In genomic region chr20:56428881-56429280, GRCh38 we compare ENCODE assay signal across 15 cellular contexts. TPM values are rescaled to one million over a fixed set of nuclear protein-coding genes. Genes with fewer than 3 reads are reported as not detected.
DNase-seq lines count a peak whose midpoint lies in the region; ATAC-seq and TF ChIP-seq lines count a peak whose summit lies in the region.
"Had no signal": no experiment of that assay in that cellular context is flagged by ENCODE, and none has a peak within 500 bp of the region (broad histone marks: within the 10 kb centered on the region; RNA-seq: fewer than 3 reads in every experiment).

No MANE protein-coding gene starts in this region.

- no peak overlapping the region for H4K8ac ChIP-seq in mesendoderm (ENCODE audit: low read depth, low read length)

- no peaks in the 10 kb centered on the region for H3K79me2 ChIP-seq in OCI-LY7 (ENCODE audit: insufficient read depth, low read depth, low read length)
- H3K79me2 ChIP-seq in mesendoderm (ENCODE audit: control insufficient read depth, insufficient read depth, low read length), result no peaks in the 10 kb centered on the region

- no peak for DNase-seq in activated CD4-positive, alpha-beta T cell treated with anti-CD3 and anti-CD28 coated beads for 36 hours
- DNase-seq in activated CD4-positive, alpha-beta T cell treated with anti-CD3 and anti-CD28 coated beads for 48 hours, result no peak
- no peak for DNase-seq in OCI-LY7 (ENCODE audit: low spot score)
- DNase-seq in ecto neural progenitor cell (ENCODE audit: low spot score), result peak; percentile 36
- peak; percentile 21 for DNase-seq in sciatic nerve (ENCODE audit: low spot score)
- no peak for DNase-seq in mesendoderm
- DNase-seq in esophagus squamous epithelium (lab: John Stamatoyannopoulos, UW), result no peak
- no peak for DNase-seq in H7
- DNase-seq: activated CD4-positive, alpha-beta T cell treated with anti-CD3 and anti-CD28 coated beads, Interleukin-2, amount 50 U/mL, for 1 hour; DMS79; kidney; transverse colon had no signal

- peak overlapping the region; percentile 99 for H2AFZ ChIP-seq in OCI-LY7 (ENCODE audit: low read length)
- H2AFZ ChIP-seq: neural progenitor cell had no signal

- ATAC-seq in activated CD4-positive, alpha-beta T cell treated with anti-CD3 and anti-CD28 coated beads for 36 hours, result no peak
- ATAC-seq in sciatic nerve, result no peak
- ATAC-seq: A549, gastroesophageal sphincter had no signal

- BruUV-seq in OCI-LY7 (replicated peaks; lab: Mats Ljungman, UMichigan), result no TSS peak

- no CpG with 5 or more reads among the region's 8 CpGs for WGBS in mesendoderm (ENCODE audit: extremely low coverage, insufficient coverage, low lambda C conversion rate)
- 49 to 54% methylated on average over 8 of the region's 8 CpGs for WGBS in esophagus squamous epithelium, 2 donors

- H3K9me2 ChIP-seq in OCI-LY7 (ENCODE audit: insufficient read depth, low read length), result no peaks in the 10 kb centered on the region

- H4K20me1 ChIP-seq in OCI-LY7 (ENCODE audit: insufficient read depth, low read length), result no peaks in the 10 kb centered on the region

- peak overlapping the region; percentile 58; the same call in 1 of the 2 replicates for H3K4me2 ChIP-seq in OCI-LY7 (ENCODE audit: low read length)
- H3K4me2 ChIP-seq in mesendoderm (ENCODE audit: low read length), result no peak overlapping the region
- H3K4me2 ChIP-seq: A549, neural progenitor cell had no signal

- H3K36me3 ChIP-seq in OCI-LY7 (ENCODE audit: insufficient read depth, low read length) (no peaks in the 10 kb centered on the region), mesendoderm (ENCODE audit: control insufficient read depth, insufficient read depth, low read length) (no peaks in the 10 kb centered on the region), esophagus squamous epithelium (no peaks in the 10 kb centered on the region), H7 (replicated peaks; ENCODE audit: control insufficient read depth, insufficient read depth, low read length) (no peaks in the 10 kb centered on the region)
- H3K36me3 ChIP-seq: gastroesophageal sphincter, neural progenitor cell, transverse colon had no signal

- H3K56ac ChIP-seq in mesendoderm (ENCODE audit: low read length), result no peak overlapping the region

- H3K9me3 ChIP-seq in OCI-LY7 (ENCODE audit: low read length), result no peaks in the 10 kb centered on the region
- no peaks in the 10 kb centered on the region for H3K9me3 ChIP-seq in esophagus squamous epithelium
- H3K9me3 ChIP-seq: A549, gastroesophageal sphincter, transverse colon had no signal

- peaks cover 53% of the 10 kb centered on the region for H3K4me1 Mint-ChIP-seq in activated CD4-positive, alpha-beta T cell treated with anti-CD3 and anti-CD28 coated beads for 36 hours

- H3K9ac ChIP-seq in mesendoderm (ENCODE audit: low read length), result no peak overlapping the region
- H3K9ac ChIP-seq: neural progenitor cell had no signal

- H2BK15ac ChIP-seq in mesendoderm (replicated peaks; ENCODE audit: low read depth), result no peak overlapping the region

- H3K27ac ChIP-seq in OCI-LY7 (ENCODE audit: low read depth, low read length, poor library complexity, severe bottlenecking), result no peak overlapping the region
- no peak overlapping the region for H3K27ac ChIP-seq in mesendoderm (ENCODE audit: low read depth, low read length)
- peak overlapping the region in 1 of 4 donors; percentile 5 for H3K27ac ChIP-seq in esophagus squamous epithelium
- H3K27ac ChIP-seq: A549, neural progenitor cell, transverse colon had no signal

- POLR2A ChIA-PET in activated CD4-positive, alpha-beta T cell treated with anti-CD3 and anti-CD28 coated beads for 36 hours (lab: Charles Lee), result interaction anchor here (0.6 to 0.7 kb wide), 2 partner anchors 37 to 260 kb away, joined by 3 read pairs; partner anchors contain the start of gene AURKA
- POLR2A ChIA-PET in OCI-LY7 (lab: Charles Lee), result interaction anchor here (0.7 kb wide), 1 partner anchor 9 kb away, joined by 3 read pairs; no protein-coding TSS in a partner anchor

- H3K4me3 Mint-ChIP-seq in activated CD4-positive, alpha-beta T cell treated with anti-CD3 and anti-CD28 coated beads for 36 hours, result peak overlapping the region; percentile 54
- H3K4me3 Mint-ChIP-seq: neural progenitor cell had no signal

- no peak for TF ChIP-seq POLR2A in esophagus squamous epithelium (IDR thresholded peaks at IDR 0.05)

- intact Hi-C loops in activated CD4-positive, alpha-beta T cell treated with anti-CD3 and anti-CD28 coated beads for 36 hours (cut with DNase I, micrococcal nuclease), result no loop called here
- intact Hi-C loops in OCI-LY7 (cut with micrococcal nuclease; ENCODE audit: unreplicated experiment) (no loop called here), sciatic nerve (cut with DNase I) (no loop called here), esophagus squamous epithelium (cut with DNase I) (no loop called here)

- no peak overlapping the region for H3K23ac ChIP-seq in mesendoderm (ENCODE audit: low read length)

- no peak overlapping the region for H3K4me3 ChIP-seq in OCI-LY7 (ENCODE audit: low read depth, low read length, poor library complexity, severe bottlenecking)
- no peak overlapping the region for H3K4me3 ChIP-seq in mesendoderm (ENCODE audit: low read length)
- H3K4me3 ChIP-seq in esophagus squamous epithelium, result no peak overlapping the region
- H3K4me3 ChIP-seq in H7 (ENCODE audit: insufficient read depth, low read depth, low read length), result no peak overlapping the region
- H3K4me3 ChIP-seq: A549, gastroesophageal sphincter, neural progenitor cell, transverse colon had no signal

- H3K9me3 Mint-ChIP-seq in activated CD4-positive, alpha-beta T cell treated with anti-CD3 and anti-CD28 coated beads for 36 hours (ENCODE audit: low read depth), result no peaks in the 10 kb centered on the region
- H3K9me3 Mint-ChIP-seq: neural progenitor cell had no signal

- no peak overlapping the region for H2BK5ac ChIP-seq in mesendoderm (ENCODE audit: low read length)

- no peak overlapping the region for H3K4ac ChIP-seq in mesendoderm (ENCODE audit: low read depth, low read length)

- H4K5ac ChIP-seq in mesendoderm (ENCODE audit: low read length), result no peak overlapping the region

- no peak overlapping the region for H3K18ac ChIP-seq in mesendoderm (ENCODE audit: low read length)

- H3K79me1 ChIP-seq in mesendoderm (ENCODE audit: low read length), result no peaks in the 10 kb centered on the region

- no peaks in the 10 kb centered on the region for H3K27me3 ChIP-seq in mesendoderm (ENCODE audit: insufficient read depth, low read length, poor library complexity)
- no peaks in the 10 kb centered on the region for H3K27me3 ChIP-seq in esophagus squamous epithelium
- H3K27me3 ChIP-seq in H7 (ENCODE audit: control insufficient read depth, insufficient read depth, low read length), result peaks cover 4% of the 10 kb centered on the region
- H3K27me3 ChIP-seq: gastroesophageal sphincter, transverse colon had no signal

- H3K27ac Mint-ChIP-seq in activated CD4-positive, alpha-beta T cell treated with anti-CD3 and anti-CD28 coated beads for 36 hours, result peak overlapping the region; percentile 87
- H3K27ac Mint-ChIP-seq: neural progenitor cell had no signal

- no peak for TF ChIP-seq CTCF in OCI-LY7 (conservative IDR thresholded peaks at IDR 0.05; ENCODE audit: low read length)
- no peak for TF ChIP-seq CTCF in esophagus squamous epithelium (IDR thresholded peaks at IDR 0.05)

- H3K27me3 Mint-ChIP-seq in activated CD4-positive, alpha-beta T cell treated with anti-CD3 and anti-CD28 coated beads for 36 hours, result no peaks in the 10 kb centered on the region

- H3K4me1 ChIP-seq in OCI-LY7 (ENCODE audit: insufficient read depth, low read length, poor library complexity, severe bottlenecking) (peaks cover 12% of the 10 kb centered on the region), mesendoderm (ENCODE audit: control insufficient read depth, low read depth, low read length) (no peaks in the 10 kb centered on the region), esophagus squamous epithelium (peaks cover 8 to 23% (median 22%) of the 10 kb centered on the region in 3 donors)
- H3K4me1 ChIP-seq: A549, neural progenitor cell had no signal

- CTCF ChIA-PET in activated CD4-positive, alpha-beta T cell treated with anti-CD3 and anti-CD28 coated beads for 36 hours (lab: Charles Lee), result interaction anchor here (1.2 to 2.0 kb wide), 4 partner anchors 9 to 31 kb away, joined by 4 to 6 read pairs (median 4); no protein-coding TSS in a partner anchor
- CTCF ChIA-PET in OCI-LY7 (lab: Charles Lee; ENCODE audit: unreplicated experiment), result interaction anchor here (0.6 kb wide), 1 partner anchor 30 kb away, joined by 3 read pairs; no protein-coding TSS in a partner anchor

- no peak overlapping the region for H2AK5ac ChIP-seq in mesendoderm (ENCODE audit: low read length)

- no peak overlapping the region for H2BK120ac ChIP-seq in mesendoderm (ENCODE audit: low read depth, low read length)

- H3K36me3 Mint-ChIP-seq in activated CD4-positive, alpha-beta T cell treated with anti-CD3 and anti-CD28 coated beads for 36 hours (ENCODE audit: low read depth), result peaks cover 4% of the 10 kb centered on the region
- H3K36me3 Mint-ChIP-seq: neural progenitor cell had no signal

RNA-seq across cellular contexts. Expression of gene CASS4, which starts 16.8 kb away (rescaled TPM):
- 1 to 10 TPM; 5.1 to 5.6 TPM for total RNA-seq in activated CD4-positive, alpha-beta T cell treated with anti-CD3 and anti-CD28 coated beads for 36 hours
- 0.05 TPM in 1 of 2 replicates, not detected in the other for total RNA-seq in OCI-LY7 (2014; rRNA removed; shearing (Covaris generic))
- total RNA-seq in OCI-LY7 (2022) (0.15 and 0.18 TPM in 2 replicates), sciatic nerve (2.4 TPM), esophagus squamous epithelium (1 to 10 TPM in 1 of 4 donors, under 1 TPM in 3; 0.22 to 1.3 (median 0.63) TPM)
- polyA plus RNA-seq in mesendoderm (2013, experiment 1 of 2), result not detected
- polyA plus RNA-seq in mesendoderm (2013, experiment 2 of 2), result not detected
- not detected in 2 replicates for total RNA-seq in H7 (2014; rRNA removed; shearing (Covaris generic))

RNA-seq across cellular contexts. Expression of gene CSTF1, which starts 36.4 kb away (rescaled TPM):
- 10 to 100 TPM; 62.0 to 84.2 TPM for total RNA-seq in activated CD4-positive, alpha-beta T cell treated with anti-CD3 and anti-CD28 coated beads for 36 hours
- total RNA-seq in OCI-LY7 (2014; rRNA removed; shearing (Covaris generic)), result 38.5 and 52.1 TPM in 2 replicates
- total RNA-seq in OCI-LY7 (2022) (51.6 and 56.0 TPM in 2 replicates), sciatic nerve (25.3 TPM), esophagus squamous epithelium (10 to 100 TPM; 13.2 to 33.5 (median 24.1) TPM)
- polyA plus RNA-seq in mesendoderm (2013, experiment 1 of 2), result 39.7 TPM
- 40.9 TPM for polyA plus RNA-seq in mesendoderm (2013, experiment 2 of 2)
- total RNA-seq in H7 (2014; rRNA removed; shearing (Covaris generic)), result 71.1 and 100 TPM in 2 replicates

RNA-seq across cellular contexts. Expression of gene AURKA, which starts 36.9 kb away (rescaled TPM):
- 100 to 1,000 TPM; 103 to 114 TPM for total RNA-seq in activated CD4-positive, alpha-beta T cell treated with anti-CD3 and anti-CD28 coated beads for 36 hours
- 55.5 and 63.2 TPM in 2 replicates for total RNA-seq in OCI-LY7 (2014; rRNA removed; shearing (Covaris generic))
- total RNA-seq in OCI-LY7 (2022) (97.1 and 105 TPM in 2 replicates), sciatic nerve (1.4 TPM), esophagus squamous epithelium (10 to 100 TPM in 2 of 4 donors, 1 to 10 TPM in 2; 2.9 to 25.8 (median 12.3) TPM)
- polyA plus RNA-seq in mesendoderm (2013, experiment 1 of 2), result 91.0 TPM
- 89.8 TPM for polyA plus RNA-seq in mesendoderm (2013, experiment 2 of 2)
- total RNA-seq in H7 (2014; rRNA removed; shearing (Covaris generic)), result 158 and 160 TPM in 2 replicates

RNA-seq across cellular contexts. Expression of gene RTF2, which starts 39.5 kb away (rescaled TPM):
- total RNA-seq in activated CD4-positive, alpha-beta T cell treated with anti-CD3 and anti-CD28 coated beads for 36 hours, result 10 to 100 TPM; 68.5 to 80.8 TPM
- 46.8 and 63.6 TPM in 2 replicates for total RNA-seq in OCI-LY7 (2014; rRNA removed; shearing (Covaris generic))
- 68.2 and 72.7 TPM in 2 replicates for total RNA-seq in OCI-LY7 (2022)
- 88.7 TPM for total RNA-seq in sciatic nerve
- polyA plus RNA-seq in mesendoderm (2013, experiment 1 of 2), result 41.7 TPM
- 43.6 TPM for polyA plus RNA-seq in mesendoderm (2013, experiment 2 of 2)
- 10 to 100 TPM; 40.3 to 53.6 (median 44.7) TPM for total RNA-seq in esophagus squamous epithelium
- 59.7 and 60.8 TPM in 2 replicates for total RNA-seq in H7 (2014; rRNA removed; shearing (Covaris generic))

Comparison
In these comparisons a context has a peak if more than half of its experiments do, and no peak if none do; other contexts are left out.
1. DNase-seq: peak in ecto neural progenitor cell (single experiment) and sciatic nerve (single experiment); none in activated CD4-positive, alpha-beta T cell treated with anti-CD3 and anti-CD28 coated beads for 36 hours (single experiment), activated CD4-positive, alpha-beta T cell treated with anti-CD3 and anti-CD28 coated beads for 48 hours (single experiment), OCI-LY7 (single experiment), mesendoderm (single experiment), esophagus squamous epithelium (single experiment) and H7 (single experiment).